8 cellular contexts compared by ENCODE assay signal in the genomic region with DNA sequence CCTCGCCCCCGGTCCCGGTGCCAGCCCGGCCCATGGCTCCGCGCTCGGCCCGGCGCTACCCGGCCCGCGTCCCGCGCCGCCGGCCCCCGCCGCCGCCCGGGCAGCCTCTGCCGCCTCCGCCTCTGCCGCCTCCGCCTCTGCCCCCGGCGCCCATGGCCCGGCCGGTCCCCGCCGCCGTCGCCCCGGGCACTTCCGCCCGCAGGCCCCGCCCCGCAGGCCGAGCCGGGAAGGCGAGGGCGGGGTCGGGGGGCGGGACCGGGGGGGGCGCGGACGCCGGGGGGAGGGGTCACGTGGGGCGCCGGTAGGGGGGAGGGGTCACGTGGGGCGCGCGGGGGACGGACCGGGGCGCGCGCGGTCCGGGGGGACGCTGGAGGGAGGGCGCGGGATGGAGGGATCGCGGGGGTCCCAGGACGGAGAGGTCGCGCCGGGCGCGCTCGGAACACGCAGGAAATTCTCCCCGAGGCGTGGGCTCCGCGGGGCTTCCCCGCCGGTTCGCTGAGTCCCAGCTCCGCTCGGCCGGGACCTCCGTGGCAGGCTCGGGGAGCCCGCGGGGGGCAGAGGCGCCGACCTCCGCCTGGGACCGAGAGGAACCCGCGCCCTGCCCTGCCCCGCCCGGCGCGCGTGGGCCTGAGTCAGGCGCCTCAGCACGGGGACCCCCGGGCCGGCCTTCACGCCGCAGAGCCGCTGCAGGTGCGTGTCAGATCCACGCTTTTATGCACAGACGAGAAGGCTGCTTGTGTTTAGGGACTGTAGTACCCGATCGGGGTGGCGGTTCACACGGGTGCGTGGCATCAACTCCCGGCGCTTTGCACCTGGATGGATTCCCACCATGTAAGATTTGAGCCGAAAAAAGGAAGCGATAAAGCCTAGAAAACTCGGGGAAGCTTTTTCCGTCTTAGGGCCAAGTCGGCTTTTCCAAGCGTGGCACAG. TPM values are rescaled to one million over a fixed set of nuclear protein-coding genes. Genes with fewer than 3 reads are reported as not detected.
A peak's percentile ranks its signal among the peaks of the same experiment; 100 is the strongest.
DNase-seq lines count a peak whose midpoint lies in the region; ATAC-seq, FAIRE-seq and TF ChIP-seq lines count a peak whose summit lies in the region.

A gene with protein sequence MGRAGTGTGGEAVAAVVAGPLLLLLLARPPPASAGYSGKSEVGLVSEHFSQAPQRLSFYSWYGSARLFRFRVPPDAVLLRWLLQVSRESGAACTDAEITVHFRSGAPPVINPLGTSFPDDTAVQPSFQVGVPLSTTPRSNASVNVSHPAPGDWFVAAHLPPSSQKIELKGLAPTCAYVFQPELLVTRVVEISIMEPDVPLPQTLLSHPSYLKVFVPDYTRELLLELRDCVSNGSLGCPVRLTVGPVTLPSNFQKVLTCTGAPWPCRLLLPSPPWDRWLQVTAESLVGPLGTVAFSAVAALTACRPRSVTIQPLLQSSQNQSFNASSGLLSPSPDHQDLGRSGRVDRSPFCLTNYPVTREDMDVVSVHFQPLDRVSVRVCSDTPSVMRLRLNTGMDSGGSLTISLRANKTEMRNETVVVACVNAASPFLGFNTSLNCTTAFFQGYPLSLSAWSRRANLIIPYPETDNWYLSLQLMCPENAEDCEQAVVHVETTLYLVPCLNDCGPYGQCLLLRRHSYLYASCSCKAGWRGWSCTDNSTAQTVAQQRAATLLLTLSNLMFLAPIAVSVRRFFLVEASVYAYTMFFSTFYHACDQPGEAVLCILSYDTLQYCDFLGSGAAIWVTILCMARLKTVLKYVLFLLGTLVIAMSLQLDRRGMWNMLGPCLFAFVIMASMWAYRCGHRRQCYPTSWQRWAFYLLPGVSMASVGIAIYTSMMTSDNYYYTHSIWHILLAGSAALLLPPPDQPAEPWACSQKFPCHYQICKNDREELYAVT (minus strand): TSS at position 191 of the 930 bp plus-strand sequence. CDS start 157 bp downstream, at position 34.

- H3K36me3 ChIP-seq in mammary epithelial cell (ENCODE audit: insufficient read depth, low read length): no peaks in the 10 kb centered on the region
- H3K36me3 ChIP-seq in small intestine (ENCODE audit: control insufficient read depth in 2 of 2, insufficient read depth in 2 of 2, low read length in 2 of 2): peaks cover 0 to 3% of the 10 kb centered on the region in 2 donors

- dilution Hi-C loops in mammary epithelial cell (cut with HindIII; ENCODE audit: low sequenced_read_pairs): no loop called here

- ATAC-seq in GM19438 (IDR thresholded peaks at IDR 0.05; ENCODE audit: low read depth, unreplicated experiment) (peak; percentile 58), HG03457 (IDR thresholded peaks at IDR 0.05; ENCODE audit: unreplicated experiment) (no peak)

- in situ Hi-C loops in mammary epithelial cell (cut with MboI; ENCODE audit: low sequenced_read_pairs in 2 of 2): no loop called here

- peak within 1 kb of the TSS; percentile 89 for H3K27ac ChIP-seq in VCaP
- peak within 1 kb of the TSS; percentile 24 for H3K27ac ChIP-seq in mammary epithelial cell (ENCODE audit: insufficient read depth, low read depth, low read length)
- peak within 1 kb of the TSS; percentile 73 to 87 for H3K27ac ChIP-seq in small intestine (ENCODE audit: low read depth in 1 of 2, low read length in 1 of 2)

- H3K4me1 ChIP-seq in mammary epithelial cell (ENCODE audit: insufficient read depth, low read length): peaks cover 22% of the 10 kb centered on the region
- H3K4me1 ChIP-seq in small intestine (ENCODE audit: control insufficient read depth in 2 of 2, insufficient read depth in 1 of 2, low read depth in 1 of 2, low read length in 1 of 2): no peaks in the 10 kb centered on the region

- H3K36me3 Mint-ChIP-seq in CD14-positive monocyte: peaks cover 3 to 8% of the 10 kb centered on the region in 2 donors

- no peaks in the 10 kb centered on the region for H4K20me1 ChIP-seq in mammary epithelial cell (ENCODE audit: insufficient read depth, low read length)

- peak within 1 kb of the TSS; percentile 42 for H3K9ac ChIP-seq in mammary epithelial cell (ENCODE audit: insufficient read depth, low read length)

- H2AFZ ChIP-seq in mammary epithelial cell (ENCODE audit: low read depth, low read length): peak within 1 kb of the TSS; percentile 80

- H3K4me2 ChIP-seq in mammary epithelial cell (ENCODE audit: insufficient read depth, low read depth, low read length): peak within 1 kb of the TSS; percentile 99

- peak within 1 kb of the TSS; percentile 91 to 92 for H3K4me3 Mint-ChIP-seq in CD14-positive monocyte

- H3K9me3 Mint-ChIP-seq in CD14-positive monocyte: no peaks in the 10 kb centered on the region

- peaks cover 39% of the 10 kb centered on the region for H3K4me1 Mint-ChIP-seq in CD14-positive monocyte

- CTCF ChIA-PET in mammary epithelial cell (lab: Charles Lee; ENCODE audit: low non-redundant PET): no interaction called here

- BruUV-seq in mammary epithelial cell (replicated peaks; lab: Mats Ljungman, UMichigan): no TSS peak

- FAIRE-seq in small intestine (lab: Jason Lieb, UNC): no peak

- 2% methylated on average over 13 of the region's 123 CpGs for WGBS in mammary epithelial cell (ENCODE audit: low coverage, missing lambda C conversion rate)
- WGBS in small intestine, 3 donors: 0 to 1% (median 1%) methylated on average over 42 to 120 of the region's 123 CpGs

- TF ChIP-seq EP300 in Ishikawa (IDR thresholded peaks at IDR 0.05; ENCODE audit: borderline replicate concordance): no peak

- H3K9me3 ChIP-seq in mammary epithelial cell (replicated peaks; ENCODE audit: insufficient read depth, low read length): no peaks in the 10 kb centered on the region
- H3K9me3 ChIP-seq in small intestine (ENCODE audit: control insufficient read depth, low read depth): no peaks in the 10 kb centered on the region

- no peak for TF ChIP-seq RAD21 in Ishikawa (IDR thresholded peaks at IDR 0.05; ENCODE audit: low read depth)

- H3K79me2 ChIP-seq in mammary epithelial cell (ENCODE audit: insufficient read depth, low read length): peaks cover 14% of the 10 kb centered on the region

- DNase-seq in CD14-positive monocyte (ENCODE audit: low spot score) (peak; percentile 55), mammary epithelial cell (no peak), inferior parietal cortex (ENCODE audit: extremely low spot score) (peak; percentile 49), small intestine (peak; percentile 74)

- H3K27ac Mint-ChIP-seq in CD14-positive monocyte: peak within 1 kb of the TSS in 6 of 7 donors; percentile 49 to 93 (median 69)

- TF ChIP-seq CTCF in CD14-positive monocyte (IDR thresholded peaks at IDR 0.05): no peak
- TF ChIP-seq CTCF in VCaP (conservative IDR thresholded peaks at IDR 0.05): no peak
- TF ChIP-seq CTCF in mammary epithelial cell (conservative IDR thresholded peaks at IDR 0.05 in 1 of 2, IDR thresholded peaks at IDR 0.05 in 1 of 2; ENCODE audit: extremely low read depth in 1 of 2, insufficient read depth in 1 of 2, low read depth in 1 of 2, low read length in 2 of 2): no peak

- peak within 1 kb of the TSS; percentile 77 to 85 (median 78) for H3K4me3 ChIP-seq in mammary epithelial cell (replicated peaks in 1 of 3; ENCODE audit: insufficient read depth in 1 of 3, low read depth in 2 of 3, low read length in 3 of 3)
- peak within 1 kb of the TSS; percentile 86 to 90 for H3K4me3 ChIP-seq in small intestine (ENCODE audit: low read depth in 1 of 2, low read length in 2 of 2)

- H3K27me3 ChIP-seq in mammary epithelial cell (ENCODE audit: insufficient read depth, low read length) (no peaks in the 10 kb centered on the region), small intestine (ENCODE audit: control insufficient read depth in 2 of 2, insufficient read depth in 2 of 2, low read length in 2 of 2) (no peaks in the 10 kb centered on the region)

- peaks cover 0 to 14% (median 9%) of the 10 kb centered on the region in 3 donors for H3K27me3 Mint-ChIP-seq in CD14-positive monocyte (ENCODE audit: low read depth in 3 of 3)

- intact Hi-C loops in CD14-positive monocyte (cut with micrococcal nuclease) (loop anchor here in 1 of 2 donors (2.0 kb wide), 1 partner anchor 29 kb away; a partner anchor contains a TSS), mammary epithelial cell (cut with micrococcal nuclease) (loop anchor here (2.0 to 10.0 kb wide), 3 partner anchors 19 to 203 kb away; a partner anchor contains a TSS)

TF ChIP-seq in Ishikawa, 13 proteins besides CTCF, POLR2A, EP300 and RAD21 (continues in another document):
- 0 out of 2 replicates have a peak, but pooled peaks have one; percentile 15 for TF ChIP-seq YY1 (IDR thresholded peaks at IDR 0.05; ENCODE audit: low read depth)
- TF ChIP-seq, protein P1, sequence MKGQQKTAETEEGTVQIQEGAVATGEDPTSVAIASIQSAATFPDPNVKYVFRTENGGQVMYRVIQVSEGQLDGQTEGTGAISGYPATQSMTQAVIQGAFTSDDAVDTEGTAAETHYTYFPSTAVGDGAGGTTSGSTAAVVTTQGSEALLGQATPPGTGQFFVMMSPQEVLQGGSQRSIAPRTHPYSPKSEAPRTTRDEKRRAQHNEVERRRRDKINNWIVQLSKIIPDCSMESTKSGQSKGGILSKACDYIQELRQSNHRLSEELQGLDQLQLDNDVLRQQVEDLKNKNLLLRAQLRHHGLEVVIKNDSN (IDR thresholded peaks at IDR 0.05): peak; percentile 90
- TF ChIP-seq NFIC (IDR thresholded peaks at IDR 0.05): no peak
- TF ChIP-seq EGR1 (IDR thresholded peaks at IDR 0.05): peak; percentile 61; the same call in 1 of the 2 replicates
- TF ChIP-seq ZBTB7A (IDR thresholded peaks at IDR 0.05; ENCODE audit: low read depth): peak; percentile 58; the same call in 1 of the 2 replicates

RNA-seq across cellular contexts. Expression of the gene that starts here (rescaled TPM):
- polyA plus RNA-seq in CD14-positive monocyte (10 to 100 TPM; 18.2 to 39.8 TPM), mammary epithelial cell (73.2 TPM), small intestine (10 to 100 TPM; 48.1 to 66.5 (median 63.2) TPM)
- total RNA-seq in mammary epithelial cell: 10 to 100 TPM; 31.3 to 44.5 TPM
- 77.1 TPM for polyA minus RNA-seq in mammary epithelial cell

Comparison
In these comparisons a context has a peak if more than half of its experiments do, and no peak if none do; other contexts are left out.
1. H3K27ac ChIP-seq: peak in every context shown above with its lines; median percentile 89 in VCaP; 80 in small intestine; 24 in mammary epithelial cell.